Comparison of ENCODE assay signal across 1 cellular context in the genomic region with DNA sequence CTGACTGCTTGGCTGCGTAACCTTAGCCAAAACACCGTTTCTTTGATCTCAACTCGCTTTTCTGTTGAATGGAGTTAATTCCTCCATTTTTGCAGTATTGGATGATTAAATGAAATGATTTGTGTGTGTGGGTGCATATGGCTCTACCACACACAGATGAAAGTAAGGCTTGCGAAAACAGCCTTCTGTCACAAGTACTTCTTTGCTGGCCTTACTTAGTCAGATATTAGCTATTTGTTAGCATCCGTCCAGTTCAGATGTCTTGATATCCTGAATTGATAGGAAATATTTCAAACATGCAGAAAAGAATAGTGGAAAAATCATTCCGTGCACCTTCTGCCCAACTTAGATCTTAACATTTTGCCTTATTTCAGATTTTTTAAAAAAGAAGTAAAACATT.
TF ChIP-seq lines count a peak whose summit lies in the region.

No MANE protein-coding gene starts in this region.

TF ChIP-seq in SK-N-SH, 30 proteins besides CTCF, POLR2A, EP300 and RAD21:
- TF ChIP-seq RXRA (IDR thresholded peaks at IDR 0.05; ENCODE audit: borderline replicate concordance, low read depth) (no peak), PBX3 (IDR thresholded peaks at IDR 0.05) (peak; percentile 18; the same call in 1 of the 2 replicates)
TF ChIP-seq in SK-N-SH: peak in this region for 1.
